In genomic region chr5:72443883-72444282, GRCh38 we compare ENCODE assay signal across 27 cellular contexts.
DNase-seq lines count a peak whose midpoint lies in the region; ATAC-seq, FAIRE-seq and TF ChIP-seq lines count a peak whose summit lies in the region.
"Had no signal": no experiment of that assay in that cellular context is flagged by ENCODE, and none has a peak within 500 bp of the region (broad histone marks: within the 10 kb centered on the region; RNA-seq: fewer than 3 reads in every experiment).

No MANE protein-coding gene starts in this region.

- H3K9ac ChIP-seq in H1 (replicated peaks in 1 of 4; ENCODE audit: extremely low read depth in 1 of 4, low read depth in 3 of 4, low read length in 3 of 4) (no peak overlapping the region), neural progenitor cell (no peak overlapping the region)
- H3K9ac ChIP-seq: BLaER1 treated with 17β-estradiol and CSF1 and Interleukin-3, amounts not matched to agents 10 nM and 100 nM; GM23248 had no signal

- no peaks in the 10 kb centered on the region for H3K79me2 ChIP-seq in H1 (ENCODE audit: control insufficient read depth in 1 of 2, insufficient read depth in 2 of 2, low read length in 2 of 2)
- no peaks in the 10 kb centered on the region for H3K79me2 ChIP-seq in neural progenitor cell (ENCODE audit: low read depth)

- no peak overlapping the region for H3K23ac ChIP-seq in H1 (ENCODE audit: insufficient read length)

- H2BK120ac ChIP-seq in H1 (replicated peaks; ENCODE audit: low read depth, low read length) = no peak overlapping the region

- H2AK5ac ChIP-seq in H1 (ENCODE audit: low read depth, low read length) = no peak overlapping the region

- no peak overlapping the region for H3K56ac ChIP-seq in H1 (replicated peaks; ENCODE audit: insufficient read length, low read depth, low read length)

- H3K79me1 ChIP-seq in H1 (ENCODE audit: low read depth, low read length) = no peaks in the 10 kb centered on the region; the same call in 1 of the 2 replicates

- no peak overlapping the region for H2BK15ac ChIP-seq in H1 (ENCODE audit: low read length)

- H3K27ac ChIP-seq in HEK293 (ENCODE audit: extremely low read depth, low read depth, low read length) (no peak overlapping the region), H1 (ENCODE audit: low read depth, low read length) (no peak overlapping the region), neural progenitor cell (no peak overlapping the region), tibial artery (peak overlapping the region; percentile 32 to 88)
- H3K27ac ChIP-seq: BLaER1 treated with 17β-estradiol and CSF1 and Interleukin-3, amounts not matched to agents 10 nM and 100 nM; GM23248; HL-60; SK-N-MC had no signal

- no peak overlapping the region for H2BK5ac ChIP-seq in H1 (ENCODE audit: low read depth, low read length)

- no peak overlapping the region for H3K4ac ChIP-seq in H1 (replicated peaks; ENCODE audit: insufficient read length, low read depth, low read length)

- H3K36me3 Mint-ChIP-seq in neural progenitor cell = no peaks in the 10 kb centered on the region
- H3K36me3 Mint-ChIP-seq: CD4-positive, alpha-beta memory T cell had no signal

- H2BK20ac ChIP-seq in H1 (ENCODE audit: low read length) = no peak overlapping the region

- H4K8ac ChIP-seq in H1 (ENCODE audit: extremely low read depth, insufficient read depth, low read length) = peak overlapping the region; percentile 77; the same call in 1 of the 2 replicates

- H3K18ac ChIP-seq in H1 (ENCODE audit: extremely low read depth, low read length) = no peak overlapping the region

- TF ChIP-seq EP300 in H1 (IDR thresholded peaks at IDR 0.05; ENCODE audit: borderline replicate concordance in 1 of 2, low read depth in 2 of 2, low read length in 2 of 2) = no peak

- TF ChIP-seq CTCF in HEK293 (tag by site-specific recombination; IDR thresholded peaks at IDR 0.05) (no peak), H1 (IDR thresholded peaks at IDR 0.05; ENCODE audit: control extremely low read depth in 1 of 3, insufficient read depth in 1 of 3, low read depth in 1 of 3, low read length in 3 of 3) (no peak), neural progenitor cell (IDR thresholded peaks at IDR 0.05) (no peak), tibial artery (IDR thresholded peaks at IDR 0.05) (no peak), omental fat pad (IDR thresholded peaks at IDR 0.05) (no peak)

- TF ChIP-seq POLR2A in H1 (IDR thresholded peaks at IDR 0.05; ENCODE audit: control extremely low read depth in 1 of 2, low read depth in 2 of 2, low read length in 2 of 2) = no peak

- H3K36me3 ChIP-seq in HEK293 (ENCODE audit: control insufficient read depth in 2 of 2, insufficient read depth in 1 of 2, low read length in 2 of 2) (no peaks in the 10 kb centered on the region), H1 (ENCODE audit: control insufficient read depth in 2 of 4, insufficient read depth in 4 of 4, low read length in 3 of 4) (no peaks in the 10 kb centered on the region), neural progenitor cell (no peaks in the 10 kb centered on the region), tibial artery (no peaks in the 10 kb centered on the region)
- H3K36me3 ChIP-seq: BLaER1 treated with 17β-estradiol and CSF1 and Interleukin-3, amounts not matched to agents 10 nM and 100 nM had no signal

- H3K4me3 Mint-ChIP-seq in neural progenitor cell = no peak overlapping the region
- H3K4me3 Mint-ChIP-seq: CD4-positive, alpha-beta memory T cell had no signal

- no peak for TF ChIP-seq RAD21 in H1 (IDR thresholded peaks at IDR 0.05 in 1 of 2, conservative IDR thresholded peaks at IDR 0.05 in 1 of 2; ENCODE audit: low read depth in 2 of 2, low read length in 2 of 2)

- no peaks in the 10 kb centered on the region for H3F3A ChIP-seq in neural progenitor cell (ENCODE audit: low read depth)

- no peaks in the 10 kb centered on the region for H3K27me3 ChIP-seq in H1 (replicated peaks in 1 of 4; ENCODE audit: control insufficient read depth in 3 of 4, extremely low read depth in 1 of 4, insufficient read depth in 3 of 4, low read length in 3 of 4)
- no peaks in the 10 kb centered on the region for H3K27me3 ChIP-seq in neural progenitor cell
- H3K27me3 ChIP-seq in tibial artery = no peaks in the 10 kb centered on the region
- H3K27me3 ChIP-seq: BLaER1 treated with 17β-estradiol and CSF1 and Interleukin-3, amounts not matched to agents 10 nM and 100 nM had no signal

- H3K27me3 Mint-ChIP-seq in neural progenitor cell (ENCODE audit: insufficient read depth, low read depth) = no peaks in the 10 kb centered on the region
- H3K27me3 Mint-ChIP-seq: CD4-positive, alpha-beta memory T cell had no signal

- H3K23me2 ChIP-seq in H1 (ENCODE audit: low read depth, low read length) = no peaks in the 10 kb centered on the region

- ATAC-seq in omental fat pad (ENCODE audit: low FRiP score) = no peak

- H4K91ac ChIP-seq in H1 (replicated peaks; ENCODE audit: insufficient read length, low read length) = no peak overlapping the region

- no peaks in the 10 kb centered on the region for H3K4me1 ChIP-seq in HEK293 (ENCODE audit: control insufficient read depth, insufficient read depth, low read length)
- H3K4me1 ChIP-seq in H1 (replicated peaks in 1 of 4; ENCODE audit: control insufficient read depth in 3 of 4, insufficient read depth in 4 of 4, low read length in 3 of 4) = no peaks in the 10 kb centered on the region; a peak in 1 of 7 replicates
- H3K4me1 ChIP-seq in neural progenitor cell = peaks cover 7% of the 10 kb centered on the region
- H3K4me1 ChIP-seq in tibial artery = peaks cover 0 to 76% (median 46%) of the 10 kb centered on the region in 4 donors
- H3K4me1 ChIP-seq: BLaER1 treated with 17β-estradiol and CSF1 and Interleukin-3, amounts not matched to agents 10 nM and 100 nM had no signal

- no peaks in the 10 kb centered on the region for H3K9me3 Mint-ChIP-seq in neural progenitor cell
- H3K9me3 Mint-ChIP-seq: CD4-positive, alpha-beta memory T cell had no signal

- H3K4me1 Mint-ChIP-seq in neural progenitor cell = peaks cover 31% of the 10 kb centered on the region
- H3K4me1 Mint-ChIP-seq: CD4-positive, alpha-beta memory T cell had no signal

- H3K4me3 ChIP-seq in HEK293 (ENCODE audit: low read depth, low read length) (no peak overlapping the region), H1 (ENCODE audit: extremely low read depth in 1 of 4, insufficient read depth in 2 of 4, low read depth in 3 of 4, low read length in 4 of 4) (no peak overlapping the region), neural progenitor cell (no peak overlapping the region), tibial artery (no peak overlapping the region)
- H3K4me3 ChIP-seq: BLaER1 treated with 17β-estradiol and CSF1 and Interleukin-3, amounts not matched to agents 10 nM and 100 nM; GM23248; SK-N-MC had no signal

- no peak overlapping the region for H4K5ac ChIP-seq in H1 (ENCODE audit: insufficient read length, low read depth, low read length)

- no peak overlapping the region for H3K4me2 ChIP-seq in H1 (ENCODE audit: insufficient read depth in 1 of 2, low read depth in 2 of 2, low read length in 2 of 2)
- H3K4me2 ChIP-seq in neural progenitor cell = no peak overlapping the region
- H3K4me2 ChIP-seq: BLaER1 treated with 17β-estradiol and CSF1 and Interleukin-3, amounts not matched to agents 10 nM and 100 nM had no signal

- H3K9me3 ChIP-seq in HEK293 (ENCODE audit: control insufficient read depth, insufficient read depth, low read depth, low read length) = no peaks in the 10 kb centered on the region
- no peaks in the 10 kb centered on the region for H3K9me3 ChIP-seq in H1 (ENCODE audit: insufficient read depth in 2 of 2, low read depth in 1 of 2, low read length in 1 of 2)
- no peaks in the 10 kb centered on the region for H3K9me3 ChIP-seq in neural progenitor cell (ENCODE audit: low read depth)
- no peaks in the 10 kb centered on the region for H3K9me3 ChIP-seq in tibial artery
- H3K9me3 ChIP-seq: BLaER1 treated with 17β-estradiol and CSF1 and Interleukin-3, amounts not matched to agents 10 nM and 100 nM had no signal

- peak overlapping the region; percentile 78 for H3K27ac Mint-ChIP-seq in neural progenitor cell
- H3K27ac Mint-ChIP-seq: CD4-positive, alpha-beta memory T cell had no signal

- CTCF ChIA-PET in HEK293 (lab: Yijun Ruan, JAX) (interaction anchor here (0.7 kb wide), 1 partner anchor 81 kb away, joined by 3 read pairs; no protein-coding TSS in a partner anchor), H1 (lab: Charles Lee; ENCODE audit: partially characterized antibody) (interaction anchor here (0.6 to 0.7 kb wide), 2 partner anchors 64 to 76 kb away, joined by 4 to 6 read pairs; no protein-coding TSS in a partner anchor)

- no peaks in the 10 kb centered on the region for H4K20me1 ChIP-seq in H1 (replicated peaks in 1 of 2; ENCODE audit: control insufficient read depth in 1 of 2, insufficient read depth in 2 of 2, low read length in 2 of 2)
- H4K20me1 ChIP-seq in neural progenitor cell (ENCODE audit: low read depth) = no peaks in the 10 kb centered on the region
- H4K20me1 ChIP-seq: BLaER1 treated with 17β-estradiol and CSF1 and Interleukin-3, amounts not matched to agents 10 nM and 100 nM had no signal

- peak overlapping the region; percentile 40; the same call in 1 of the 2 replicates for H2AFZ ChIP-seq in H1 (ENCODE audit: low read length)
- no peak overlapping the region for H2AFZ ChIP-seq in neural progenitor cell (replicated peaks)
- H2AFZ ChIP-seq: GM23248 had no signal

- DNase-seq in H1 (ENCODE audit: low read depth in 1 of 2, low spot score in 2 of 2) (no peak), neural progenitor cell (ENCODE audit: low spot score) (no peak), tibial artery (no peak), omental fat pad (ENCODE audit: low spot score) (no peak), NCI-H2107 (lab: John Stamatoyannopoulos, UW) (no peak), LoVo (ENCODE audit: low spot score) (no peak)
- DNase-seq: CD4-positive, alpha-beta memory T cell; COR-L47; DMS53; GM23248; HCEC 1CT; Karpas-422; NCI-H1092 treated with DMSO at 0.1 percent for 48 hours; NCI-H1436; NCI-H187; NCI-H2081 treated with DMSO at 0.1 percent for 48 hours; NCI-H2171 treated with DMSO at 0.1 percent for 48 hours; NCI-H345; NCI-H524 treated with DMSO at 0.1 percent for 48 hours; NCI-H774; SIG-M5 had no signal

- 83% methylated on average over 13 of the region's 14 CpGs; no CpG with 5 or more reads in 1 of the 2 experiments for WGBS in H1 (ENCODE audit: extremely low coverage in 1 of 2, insufficient coverage in 1 of 2, insufficient read length in 1 of 2, insufficient replicate concordance in 2 of 2, low coverage in 1 of 2, low lambda C conversion rate in 2 of 2, missing lambda C conversion rate in 1 of 2), 2 experiments

- FAIRE-seq in H1 (lab: Jason Lieb, UNC) = no peak
- FAIRE-seq: A204.1, RCC 7860 had no signal

- H2BK12ac ChIP-seq in H1 (ENCODE audit: low read depth, low read length) = no peak overlapping the region

- H3K14ac ChIP-seq in H1 (ENCODE audit: insufficient read length) = no peak overlapping the region

- POLR2A ChIA-PET in HEK293 (lab: Yijun Ruan, JAX) = no interaction called here
- POLR2A ChIA-PET in H1 (lab: Charles Lee; ENCODE audit: partially characterized antibody) = no interaction called here

- intact Hi-C loops in tibial artery (cut with DNase I; ENCODE audit: low total_unique reads) = loop anchor here (5.0 kb wide), 2 partner anchors 68 to 337 kb away; partner anchors contain the start of gene MAP1B

TF ChIP-seq in HEK293, 187 proteins besides CTCF, POLR2A, EP300 and RAD21 (continues in another document):
- no peak for TF ChIP-seq ZNF510 (tag by site-specific recombination; IDR thresholded peaks at IDR 0.05; ENCODE audit: insufficient replicate concordance)

TF ChIP-seq in H1, 55 proteins besides CTCF, POLR2A, EP300 and RAD21 (continues in another document):
- TF ChIP-seq POU5F1 (IDR thresholded peaks at IDR 0.05; ENCODE audit: low read depth, low read length) = no peak

Comparison
In these comparisons a context has a peak if more than half of its experiments do, and no peak if none do; other contexts are left out.
1. H3K27ac ChIP-seq: peak in tibial artery (2 of 2); none in HEK293 (single experiment), H1 (single experiment) and neural progenitor cell (single experiment).